8 cellular contexts compared by ENCODE assay signal in the genomic region with DNA sequence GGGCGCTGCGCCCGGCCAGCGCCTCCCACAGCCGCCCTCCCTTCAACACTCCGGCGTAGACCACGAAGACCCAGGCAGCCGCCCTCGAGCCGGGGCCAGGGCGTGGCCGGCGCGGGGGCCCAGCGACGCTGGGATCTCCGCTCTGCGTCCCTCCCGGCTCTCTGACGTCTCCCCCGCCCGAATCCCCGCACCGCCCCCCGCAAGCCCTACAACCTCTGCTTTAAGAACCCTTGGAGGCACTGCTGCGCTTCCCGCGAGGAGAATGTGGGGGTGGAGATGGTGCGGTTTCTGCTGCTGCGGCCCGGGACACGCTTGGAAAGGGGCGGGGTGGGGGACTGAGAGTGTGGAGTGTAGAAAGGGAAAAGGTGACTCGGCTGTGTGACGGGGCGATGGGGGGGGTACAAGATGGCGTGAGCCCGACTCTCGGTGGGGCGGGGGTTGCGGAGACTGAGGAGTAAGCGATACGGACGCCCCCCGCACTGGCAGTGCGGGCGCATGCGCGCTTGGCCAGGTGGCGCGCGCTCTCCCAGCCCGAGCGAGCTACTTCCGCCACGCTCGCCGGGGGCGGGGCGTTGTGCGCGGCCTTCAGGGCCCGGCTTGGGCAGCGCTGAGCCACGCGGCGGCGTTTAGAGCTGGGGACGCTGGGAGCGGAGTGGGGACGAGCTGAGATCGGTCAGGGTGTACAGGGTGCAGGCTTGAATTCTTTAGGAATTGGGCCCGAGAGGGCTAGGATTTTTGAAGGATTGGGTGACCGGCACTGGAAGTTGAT. TPM values are rescaled to one million over a fixed set of nuclear protein-coding genes. Genes with fewer than 3 reads are reported as not detected.
A peak's percentile ranks its signal among the peaks of the same experiment; 100 is the strongest.
DNase-seq lines count a peak whose midpoint lies in the region; ATAC-seq and TF ChIP-seq lines count a peak whose summit lies in the region.

Gene SUPT3H (minus strand): TSS at position 380 of the 769 bp plus-strand sequence.

- DNase-seq in NCI-H128 (lab: John Stamatoyannopoulos, UW; ENCODE audit: unreplicated experiment) = peak; percentile 76
- peak; percentile 82 for DNase-seq in T follicular helper cell (ENCODE audit: low read depth)
- peak; percentile 90 to 96 (median 94) for DNase-seq in adrenal gland
- peak; percentile 93 for DNase-seq in left ventricle myocardium inferior
- DNase-seq in progenitor cell of endocrine pancreas (ENCODE audit: low spot score, unreplicated experiment) = peak; percentile 92
- DNase-seq in ureter (ENCODE audit: low spot score) = peak; percentile 90

- H3K4me1 Mint-ChIP-seq in progenitor cell of endocrine pancreas (ENCODE audit: low read depth) = peaks cover 13% of the 10 kb centered on the region

- intact Hi-C loops in adrenal gland (cut with DNase I) (no loop called here), left ventricle myocardium inferior (cut with micrococcal nuclease) (no loop called here)

- peaks cover 0 to 24% of the 10 kb centered on the region in 2 donors for H3K4me1 ChIP-seq in adrenal gland (replicated peaks in 1 of 2)
- peaks cover 28% of the 10 kb centered on the region for H3K4me1 ChIP-seq in left ventricle myocardium inferior

- peak; percentile 51 to 77 for TF ChIP-seq POLR2A in adrenal gland (IDR thresholded peaks at IDR 0.05)

- H3K9me3 Mint-ChIP-seq in progenitor cell of endocrine pancreas (ENCODE audit: low read depth) = no peaks in the 10 kb centered on the region

- peak within 1 kb of the TSS; percentile 97 for H3K4me3 Mint-ChIP-seq in progenitor cell of endocrine pancreas (ENCODE audit: low read depth)

- peak; percentile 85 for ATAC-seq in HG02678 (IDR thresholded peaks at IDR 0.05; ENCODE audit: unreplicated experiment)

- no peaks in the 10 kb centered on the region for H3K36me3 ChIP-seq in adrenal gland (replicated peaks in 1 of 2)
- no peaks in the 10 kb centered on the region for H3K36me3 ChIP-seq in left ventricle myocardium inferior

- 0 to 1% (median 0%) methylated on average over 6 to 75 of the region's 75 CpGs for WGBS in adrenal gland, 4 donors

- H3K27ac ChIP-seq in adrenal gland (peak within 1 kb of the TSS; percentile 91 to 98 (median 96)), left ventricle myocardium inferior (replicated peaks) (peak within 1 kb of the TSS; percentile 93)

- no peaks in the 10 kb centered on the region for H3K36me3 Mint-ChIP-seq in progenitor cell of endocrine pancreas (ENCODE audit: insufficient read depth)

- H3K27me3 ChIP-seq in adrenal gland (no peaks in the 10 kb centered on the region), left ventricle myocardium inferior (ENCODE audit: low read depth) (no peaks in the 10 kb centered on the region)

- TF ChIP-seq CTCF in GM12875 (IDR thresholded peaks at IDR 0.05; ENCODE audit: borderline replicate concordance, insufficient read depth, low read depth, low read length) = no peak
- TF ChIP-seq CTCF in adrenal gland (IDR thresholded peaks at IDR 0.05) = peak in 2 of 6 experiments; percentile 19 to 38
- TF ChIP-seq CTCF in left ventricle myocardium inferior (IDR thresholded peaks at IDR 0.05; ENCODE audit: borderline replicate concordance) = peak; percentile 44
- TF ChIP-seq CTCF in progenitor cell of endocrine pancreas (IDR thresholded peaks at IDR 0.05; ENCODE audit: unreplicated experiment) = peak; percentile 18

- H3K9me3 ChIP-seq in adrenal gland (replicated peaks in 1 of 3) = no peaks in the 10 kb centered on the region
- H3K9me3 ChIP-seq in left ventricle myocardium inferior (replicated peaks) = no peaks in the 10 kb centered on the region

- H3K4me3 ChIP-seq in GM12875 (ENCODE audit: low read depth, low read length) = peak within 1 kb of the TSS; percentile 58
- H3K4me3 ChIP-seq in adrenal gland = peak within 1 kb of the TSS; percentile 44 to 71 (median 58)
- peak within 1 kb of the TSS; percentile 86 for H3K4me3 ChIP-seq in left ventricle myocardium inferior

- H3K27ac Mint-ChIP-seq in progenitor cell of endocrine pancreas = peak within 1 kb of the TSS; percentile 100

- no peaks in the 10 kb centered on the region for H3K27me3 Mint-ChIP-seq in progenitor cell of endocrine pancreas

RNA-seq across cellular contexts. Expression of gene SUPT3H, which starts in this region (rescaled TPM):
- total RNA-seq in adrenal gland = 10 to 100 TPM; 10.0 to 56.2 (median 16.1) TPM
- 10 to 100 TPM; 11.0 to 18.3 (median 16.7) TPM for polyA plus RNA-seq in adrenal gland
- total RNA-seq in left ventricle myocardium inferior = 2.6 TPM
- total RNA-seq in progenitor cell of endocrine pancreas = 40.5 and 41.1 TPM in 2 replicates
- 17.8 TPM for total RNA-seq in ureter

Comparison
In these comparisons a context has a peak if more than half of its experiments do, and no peak if none do; other contexts are left out.
1. Peak in every context shown above with its lines: DNase-seq, ATAC-seq, H3K4me3 ChIP-seq and H3K27ac ChIP-seq.